1 cellular context compared by ENCODE assay signal in genomic region chr5:54656261-54656728, GRCh38.
TF ChIP-seq lines count a peak whose summit lies in the region.

No MANE protein-coding gene starts in this region.

TF ChIP-seq in IMR-90, 13 proteins besides CTCF, POLR2A, EP300 and RAD21:
- no peak for TF ChIP-seq CEBPB (IDR thresholded peaks at IDR 0.05; ENCODE audit: low read depth, low read length)
- no peak for TF ChIP-seq MAFK (IDR thresholded peaks at IDR 0.05; ENCODE audit: low read depth, low read length)
- TF ChIP-seq, protein P1, sequence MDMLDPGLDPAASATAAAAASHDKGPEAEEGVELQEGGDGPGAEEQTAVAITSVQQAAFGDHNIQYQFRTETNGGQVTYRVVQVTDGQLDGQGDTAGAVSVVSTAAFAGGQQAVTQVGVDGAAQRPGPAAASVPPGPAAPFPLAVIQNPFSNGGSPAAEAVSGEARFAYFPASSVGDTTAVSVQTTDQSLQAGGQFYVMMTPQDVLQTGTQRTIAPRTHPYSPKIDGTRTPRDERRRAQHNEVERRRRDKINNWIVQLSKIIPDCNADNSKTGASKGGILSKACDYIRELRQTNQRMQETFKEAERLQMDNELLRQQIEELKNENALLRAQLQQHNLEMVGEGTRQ (IDR thresholded peaks at IDR 0.05; ENCODE audit: low read depth, low read length) = no peak
